8 cellular contexts compared by ENCODE assay signal in the genomic region with DNA sequence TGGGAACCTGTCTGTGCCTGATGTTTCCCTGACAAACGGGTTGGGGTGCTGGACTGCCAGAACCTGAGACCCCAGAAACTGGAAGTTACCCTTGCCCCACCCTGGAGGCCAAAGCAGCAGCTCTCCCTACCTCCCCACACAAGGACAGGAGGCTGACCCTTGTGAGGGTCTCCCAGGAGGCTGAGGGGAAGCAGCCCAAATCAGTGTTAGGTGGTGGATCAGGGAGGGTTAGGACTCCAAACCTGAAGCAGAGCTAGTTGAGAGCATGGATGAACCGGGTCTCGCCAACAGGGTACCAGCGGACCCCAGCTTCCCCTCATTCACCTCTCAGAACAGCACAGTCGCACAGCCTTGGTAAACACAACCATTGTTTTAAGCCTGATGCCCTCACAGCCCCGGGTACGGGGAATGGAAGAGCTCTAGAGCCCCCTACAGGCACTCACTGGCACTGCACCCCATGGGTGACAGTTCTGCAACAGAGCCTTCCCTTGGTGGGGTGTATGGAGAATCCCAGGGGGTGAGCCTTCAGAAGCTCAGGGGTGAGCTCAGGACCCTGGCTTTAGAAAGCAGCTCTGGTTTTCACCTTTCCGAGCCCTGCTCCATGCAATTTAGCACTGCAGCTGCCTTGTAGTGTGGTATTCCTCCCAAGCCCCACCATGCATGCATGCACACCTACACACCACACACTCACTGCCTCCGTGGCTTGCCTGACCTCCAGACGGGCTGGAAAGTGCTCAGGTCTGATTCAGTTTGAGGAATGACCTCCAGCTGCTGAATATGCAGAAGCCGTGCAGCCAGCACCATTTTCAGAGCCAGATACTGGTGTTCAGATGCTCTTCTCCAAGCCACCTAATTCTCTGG. TPM values are rescaled to one million over a fixed set of nuclear protein-coding genes. Genes with fewer than 3 reads are reported as not detected.
A peak's percentile ranks its signal among the peaks of the same experiment; 100 is the strongest.
DNase-seq lines count a peak whose midpoint lies in the region; ATAC-seq and TF ChIP-seq lines count a peak whose summit lies in the region.

No MANE protein-coding gene starts in this region.

- H3K4me3 Mint-ChIP-seq in nephron progenitor cell, result no peak overlapping the region

- no peak overlapping the region for H3K27ac ChIP-seq in OCI-LY3 (ENCODE audit: low read length)

- no peak overlapping the region for H3K27ac Mint-ChIP-seq in nephron progenitor cell

- H3K9me3 ChIP-seq in OCI-LY3 (ENCODE audit: insufficient read depth, low read length), result no peaks in the 10 kb centered on the region

- no peak for ATAC-seq in omental fat pad (ENCODE audit: low FRiP score)

- H3K9me3 Mint-ChIP-seq in nephron progenitor cell, result no peaks in the 10 kb centered on the region

- no peaks in the 10 kb centered on the region for H3K36me3 ChIP-seq in OCI-LY3 (replicated peaks; ENCODE audit: low read depth, low read length)

- peaks cover 3% of the 10 kb centered on the region; the same call in 1 of the 2 replicates for H3K4me1 ChIP-seq in OCI-LY3 (ENCODE audit: low read length)

- peaks cover 19% of the 10 kb centered on the region for H3K4me1 Mint-ChIP-seq in nephron progenitor cell

- H3K4me3 ChIP-seq in GM12864 (ENCODE audit: low read depth, low read length) (no peak overlapping the region), OCI-LY3 (ENCODE audit: low read length) (peak overlapping the region; percentile 13; the same call in 1 of the 2 replicates), fibroblast of mammary gland (ENCODE audit: control insufficient read depth, low read depth, low read length) (no peak overlapping the region)

- H3K36me3 Mint-ChIP-seq in nephron progenitor cell (ENCODE audit: low read depth), result no peaks in the 10 kb centered on the region

- TF ChIP-seq CTCF in GM12864 (IDR thresholded peaks at IDR 0.05; ENCODE audit: low read depth, low read length, missing control alignments) (peak; percentile 100), OCI-LY3 (IDR thresholded peaks at IDR 0.05; ENCODE audit: low read depth, low read length) (peak; percentile 94), fibroblast of mammary gland (conservative IDR thresholded peaks at IDR 0.05; ENCODE audit: control insufficient read depth, insufficient read depth, low read depth, low read length) (peak; percentile 98), nephron progenitor cell (IDR thresholded peaks at IDR 0.05) (peak; percentile 99), omental fat pad (IDR thresholded peaks at IDR 0.05) (peak in 1 of 3 donors; percentile 18)

- peaks cover 57% of the 10 kb centered on the region for H3K27me3 Mint-ChIP-seq in nephron progenitor cell (ENCODE audit: low read depth, poor library complexity)

- H3K9ac ChIP-seq in OCI-LY3 (ENCODE audit: low read length), result no peak overlapping the region

- no peaks in the 10 kb centered on the region for H3K79me2 ChIP-seq in OCI-LY3 (ENCODE audit: low read length)

- H4K20me1 ChIP-seq in OCI-LY3 (ENCODE audit: insufficient read depth, low read length), result no peaks in the 10 kb centered on the region

- peaks cover 39% of the 10 kb centered on the region for H3K27me3 ChIP-seq in OCI-LY3 (ENCODE audit: low read depth, low read length)

- 0 out of 2 replicates have a peak overlapping the region, but pooled peaks have one; percentile 13 for H2AFZ ChIP-seq in OCI-LY3 (ENCODE audit: low read depth, low read length)

- H3K4me2 ChIP-seq in OCI-LY3 (ENCODE audit: low read length), result peak overlapping the region; percentile 37

- DNase-seq in GM12864 (ENCODE audit: low read depth) (peak; percentile 16), HT-29 (ENCODE audit: low spot score) (peak; percentile 61), fibroblast of mammary gland (ENCODE audit: low read depth) (peak; percentile 57), nephron progenitor cell (peak; percentile 86), omental fat pad (ENCODE audit: low spot score) (no peak)
- peak; percentile 51 for DNase-seq in activated T-cell treated with anti-CD3 and anti-CD28 coated beads, Interleukin-2, amount 50 U/mL, for 1 hour
- DNase-seq in stimulated activated naive CD4-positive, alpha-beta T cell treated with Interleukin-2 at 50 U/mL for 16 hours (lab: John Stamatoyannopoulos, UW), result peak; percentile 10

RNA-seq across cellular contexts. Expression of gene ESRRB, which starts 11.2 kb away (rescaled TPM):
- total RNA-seq in HT-29 (2014; rRNA removed; shearing (Covaris generic)), result not detected in 2 replicates
- total RNA-seq in omental fat pad, result not detected
